In genomic region chr6:146542881-146543210, GRCh38 we compare ENCODE assay signal across 8 cellular contexts. TPM values are rescaled to one million over a fixed set of nuclear protein-coding genes. Genes with fewer than 3 reads are reported as not detected.
DNase-seq lines count a peak whose midpoint lies in the region; ATAC-seq and TF ChIP-seq lines count a peak whose summit lies in the region.

No MANE protein-coding gene starts in this region.

- TF ChIP-seq POLR2A in gastrocnemius medialis (IDR thresholded peaks at IDR 0.05) = no peak

- peaks cover 12% of the 10 kb centered on the region; the same call in 1 of the 2 replicates for H3K36me3 Mint-ChIP-seq in HFFc6 (ENCODE audit: low read depth)

- H3K4me3 ChIP-seq in iPS-11a (ENCODE audit: low read depth, low read length) = peak overlapping the region; percentile 41
- peak overlapping the region; percentile 51 to 70 (median 63) for H3K4me3 ChIP-seq in gastrocnemius medialis

- H3K27me3 Mint-ChIP-seq in HFFc6 (ENCODE audit: insufficient read depth) = peaks cover 2% of the 10 kb centered on the region; the same call in 1 of the 2 replicates

- H3K36me3 ChIP-seq in gastrocnemius medialis = no peaks in the 10 kb centered on the region

- H3K9me3 Mint-ChIP-seq in HFFc6 = no peaks in the 10 kb centered on the region

- H3K4me1 ChIP-seq in gastrocnemius medialis = peaks cover 3 to 5% of the 10 kb centered on the region in 2 donors

- peak overlapping the region; percentile 51 for H3K4me3 Mint-ChIP-seq in HFFc6

- no peak for TF ChIP-seq CTCF in HFFc6 (IDR thresholded peaks at IDR 0.05)
- TF ChIP-seq CTCF in gastrocnemius medialis (IDR thresholded peaks at IDR 0.05 in 4 of 5, conservative IDR thresholded peaks at IDR 0.05 in 1 of 5) = no peak

- DNase-seq in HFFc6 (no peak), amniotic epithelial cell (ENCODE audit: low read depth) (peak; percentile 40), gastrocnemius medialis (no peak), mesenteric fat pad (ENCODE audit: low spot score) (no peak), amniotic stem cell (lab: John Stamatoyannopoulos, UW) (no peak)

- in situ Hi-C loops in gastrocnemius medialis (cut with MboI; ENCODE audit: low sequenced_read_pairs in 4 of 4) = loop anchor here in 1 of 4 donors (25.0 kb wide), 1 partner anchor 581 kb away; the partner anchor contains the start of gene SHPRH

- peak overlapping the region; percentile 76 to 88 (median 82) for H3K27ac ChIP-seq in gastrocnemius medialis

- no peaks in the 10 kb centered on the region for H3K27me3 ChIP-seq in gastrocnemius medialis

- intact Hi-C loops in gastrocnemius medialis (cut with DNase I; ENCODE audit: low total_unique reads) = loop anchor here (5.0 to 10.0 kb wide), 4 partner anchors 162 to 806 kb away; partner anchors contain the start of genes EPM2A, FBXO30 and SHPRH

- ATAC-seq in gastrocnemius medialis = no peak
- no peak for ATAC-seq in HG02623 (IDR thresholded peaks at IDR 0.05; ENCODE audit: unreplicated experiment)
- ATAC-seq in GM21619 (IDR thresholded peaks at IDR 0.05; ENCODE audit: unreplicated experiment) = no peak

- peaks cover 39% of the 10 kb centered on the region for H3K4me1 Mint-ChIP-seq in HFFc6 (ENCODE audit: low read depth)

- peak overlapping the region; percentile 43 for H3K27ac Mint-ChIP-seq in HFFc6

- H3K9me3 ChIP-seq in gastrocnemius medialis = no peaks in the 10 kb centered on the region

RNA-seq across cellular contexts. Expression of gene RAB32, which starts 0.8 kb away (rescaled TPM):
- 10 to 100 TPM; 71.9 to 87.6 (median 74.3) TPM for total RNA-seq in HFFc6 (2021; fragmentation: NEBNext Ultra II Directional; extraction: Animal tissue kit (Norgen Biotek cat#: 25700))
- total RNA-seq in gastrocnemius medialis = 1 to 10 TPM; 1.2 to 4.3 (median 3.2) TPM
- total RNA-seq in mesenteric fat pad = 33.2 TPM

RNA-seq across cellular contexts. Expression of gene ADGB, which starts 55.9 kb away (rescaled TPM):
- not detected for total RNA-seq in HFFc6 (2021; fragmentation: NEBNext Ultra II Directional; extraction: Animal tissue kit (Norgen Biotek cat#: 25700))
- not detected for total RNA-seq in gastrocnemius medialis
- not detected for total RNA-seq in mesenteric fat pad
